Comparison of ENCODE assay signal across 12 cellular contexts in the genomic region with DNA sequence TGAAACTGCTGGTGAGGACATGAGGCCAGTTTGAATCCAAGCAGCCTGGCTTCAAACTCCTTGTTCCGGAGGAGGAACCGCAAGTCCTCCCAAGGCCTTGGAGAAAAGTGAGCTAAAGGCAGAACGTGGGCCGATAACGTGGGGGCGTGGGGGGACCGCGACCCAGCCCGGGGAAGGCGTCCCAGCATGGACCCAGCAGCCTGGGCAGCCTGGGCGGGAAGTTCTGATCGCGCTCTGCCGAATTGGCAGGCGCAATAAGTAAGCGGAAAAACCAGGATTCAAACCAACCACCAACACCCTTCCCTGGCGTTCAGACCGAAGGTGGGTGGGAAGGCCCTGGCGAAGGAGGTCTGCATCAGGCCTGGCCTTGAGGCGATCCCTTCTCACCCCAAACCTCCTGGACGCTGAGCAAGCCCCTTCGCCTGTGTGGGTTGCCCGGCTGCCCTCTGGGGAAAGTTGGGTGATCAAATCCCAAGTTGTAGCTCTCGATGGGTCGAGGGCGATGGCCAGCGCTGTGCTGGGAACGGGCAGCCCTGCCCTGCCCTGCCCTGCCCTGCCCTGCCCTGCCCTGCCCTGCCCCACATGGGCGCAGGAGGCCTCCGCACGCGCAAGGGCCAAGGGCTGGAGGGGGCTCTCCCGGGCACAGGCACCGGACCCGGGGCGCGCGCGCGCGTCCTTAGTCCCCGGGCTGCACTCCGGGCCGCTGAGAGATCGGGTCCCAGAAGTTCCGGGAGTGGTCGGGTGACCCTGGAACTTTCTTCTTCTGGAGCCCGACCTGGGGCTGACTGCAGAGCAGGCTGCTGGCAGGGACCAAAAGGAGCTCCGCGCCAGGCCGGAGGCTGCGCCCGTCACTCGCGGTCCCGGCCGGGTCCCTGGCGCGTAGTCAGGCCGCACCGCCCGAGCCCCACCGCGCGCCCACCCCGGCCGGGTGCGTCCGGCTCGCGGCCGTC. TPM values are rescaled to one million over a fixed set of nuclear protein-coding genes. Genes with fewer than 3 reads are reported as not detected.
DNase-seq lines count a peak whose midpoint lies in the region; ATAC-seq and TF ChIP-seq lines count a peak whose summit lies in the region.
"Had no signal": no experiment of that assay in that cellular context is flagged by ENCODE, and none has a peak within 500 bp of the region (broad histone marks: within the 10 kb centered on the region; RNA-seq: fewer than 3 reads in every experiment).

No MANE protein-coding gene starts in this region.

- peak overlapping the region; percentile 26 to 78 (median 56) for H3K4me3 ChIP-seq in gastrocnemius medialis

- peaks cover 39% of the 10 kb centered on the region for H3K27me3 Mint-ChIP-seq in chondrocyte (ENCODE audit: low read depth)
- H3K27me3 Mint-ChIP-seq in activated T-helper 1 cell treated with anti-CD3 and anti-CD28 coated beads, Interleukin-12 subunit alpha, Interleukin-12 subunit beta, Interleukin-2, Interleukin-4 antibody, amounts not matched to agents 30 ng/mL and 10 ng/mL and 1 ng/mL, durations not matched to agents 14 hours and 24 hours and 36 hours (ENCODE audit: insufficient read depth): peaks cover 56% of the 10 kb centered on the region

- peaks cover 13% of the 10 kb centered on the region for H3K4me1 Mint-ChIP-seq in chondrocyte (ENCODE audit: low read depth)
- no peaks in the 10 kb centered on the region for H3K4me1 Mint-ChIP-seq in activated T-helper 1 cell treated with anti-CD3 and anti-CD28 coated beads, Interleukin-12 subunit alpha, Interleukin-12 subunit beta, Interleukin-2, Interleukin-4 antibody, amounts not matched to agents 30 ng/mL and 10 ng/mL and 1 ng/mL, durations not matched to agents 14 hours and 24 hours and 36 hours (ENCODE audit: low read depth)

- no peaks in the 10 kb centered on the region for H3K9me3 ChIP-seq in gastrocnemius medialis

- H3K4me3 Mint-ChIP-seq in chondrocyte (ENCODE audit: unreplicated experiment): peak overlapping the region; percentile 23
- H3K4me3 Mint-ChIP-seq in activated T-helper 1 cell treated with anti-CD3 and anti-CD28 coated beads, Interleukin-12 subunit alpha, Interleukin-12 subunit beta, Interleukin-2, Interleukin-4 antibody, amounts not matched to agents 30 ng/mL and 10 ng/mL and 1 ng/mL, durations not matched to agents 14 hours and 24 hours and 36 hours: no peak overlapping the region

- H3K27ac ChIP-seq in layer of hippocampus (ENCODE audit: low read depth, low read length) (peak overlapping the region; percentile 18), gastrocnemius medialis (peak overlapping the region; percentile 84 to 95 (median 89))
- H3K27ac ChIP-seq: GM23248, HL-60 had no signal

- H3K36me3 Mint-ChIP-seq in chondrocyte (ENCODE audit: low read depth): no peaks in the 10 kb centered on the region
- H3K36me3 Mint-ChIP-seq in activated T-helper 1 cell treated with anti-CD3 and anti-CD28 coated beads, Interleukin-12 subunit alpha, Interleukin-12 subunit beta, Interleukin-2, Interleukin-4 antibody, amounts not matched to agents 30 ng/mL and 10 ng/mL and 1 ng/mL, durations not matched to agents 14 hours and 24 hours and 36 hours (ENCODE audit: low read depth): no peaks in the 10 kb centered on the region

- H3K27ac Mint-ChIP-seq in chondrocyte (ENCODE audit: unreplicated experiment): no peak overlapping the region
- no peak overlapping the region for H3K27ac Mint-ChIP-seq in activated T-helper 1 cell treated with anti-CD3 and anti-CD28 coated beads, Interleukin-12 subunit alpha, Interleukin-12 subunit beta, Interleukin-2, Interleukin-4 antibody, amounts not matched to agents 30 ng/mL and 10 ng/mL and 1 ng/mL, durations not matched to agents 14 hours and 24 hours and 36 hours

- peak; percentile 8 for DNase-seq in HT-29 (ENCODE audit: low spot score)
- no peak for DNase-seq in chondrocyte (ENCODE audit: low spot score)
- DNase-seq in gastrocnemius medialis: peak in 1 of 2 donors; percentile 34
- DNase-seq in stimulated activated CD4-positive, alpha-beta T cell treated with anti-CD3 and anti-CD28 coated beads, Interleukin-15, amount 100 ng/mL, for 24 hours: no peak
- DNase-seq in activated T-helper 1 cell treated with anti-CD3 and anti-CD28 coated beads, Interleukin-12 subunit alpha, Interleukin-12 subunit beta, Interleukin-2, Interleukin-4 antibody, amounts not matched to agents 30 ng/mL and 10 ng/mL and 1 ng/mL, durations not matched to agents 14 hours and 24 hours and 36 hours (ENCODE audit: low spot score): no peak
- DNase-seq: kidney glomerular epithelial cell, NCI-H187 treated with DMSO at 0.1 percent for 48 hours had no signal

- H3K27me3 ChIP-seq in layer of hippocampus (ENCODE audit: control insufficient read depth, insufficient read depth, low read length) (peaks cover 6% of the 10 kb centered on the region), gastrocnemius medialis (peaks cover 0 to 9% (median 3%) of the 10 kb centered on the region in 3 donors)

- no peaks in the 10 kb centered on the region for H3K9me3 Mint-ChIP-seq in chondrocyte (ENCODE audit: low read depth)
- H3K9me3 Mint-ChIP-seq in activated T-helper 1 cell treated with anti-CD3 and anti-CD28 coated beads, Interleukin-12 subunit alpha, Interleukin-12 subunit beta, Interleukin-2, Interleukin-4 antibody, amounts not matched to agents 30 ng/mL and 10 ng/mL and 1 ng/mL, durations not matched to agents 14 hours and 24 hours and 36 hours: no peaks in the 10 kb centered on the region

- no peak for TF ChIP-seq CTCF in chondrocyte (IDR thresholded peaks at IDR 0.05)
- TF ChIP-seq CTCF in gastrocnemius medialis (IDR thresholded peaks at IDR 0.05 in 4 of 5, conservative IDR thresholded peaks at IDR 0.05 in 1 of 5): no peak

- TF ChIP-seq POLR2A in gastrocnemius medialis (IDR thresholded peaks at IDR 0.05): no peak

- H3K36me3 ChIP-seq in gastrocnemius medialis: no peaks in the 10 kb centered on the region

- ATAC-seq in gastrocnemius medialis: peak; percentile 48 to 67
- ATAC-seq in HG02973 (IDR thresholded peaks at IDR 0.05; ENCODE audit: unreplicated experiment): no peak
- ATAC-seq in GM21367 (IDR thresholded peaks at IDR 0.05; ENCODE audit: unreplicated experiment): no peak

- intact Hi-C loops in gastrocnemius medialis (cut with DNase I; ENCODE audit: low total_unique reads): loop anchor here (2.0 to 5.0 kb wide), 2 partner anchors 73 to 80 kb away; no protein-coding TSS in a partner anchor
- intact Hi-C loops in activated T-helper 1 cell treated with anti-CD3 and anti-CD28 coated beads, Interleukin-12 subunit alpha, Interleukin-12 subunit beta, Interleukin-2, Interleukin-4 antibody, amounts not matched to agents 30 ng/mL and 10 ng/mL and 1 ng/mL, durations not matched to agents 14 hours and 24 hours and 36 hours (cut with micrococcal nuclease): no loop called here

- in situ Hi-C loops in gastrocnemius medialis (cut with MboI; ENCODE audit: low sequenced_read_pairs in 4 of 4): no loop called here

- peaks cover 4% of the 10 kb centered on the region in 2 donors for H3K4me1 ChIP-seq in gastrocnemius medialis

RNA-seq across cellular contexts. Expression of gene SLC22A3, which starts 0.6 kb away (rescaled TPM):
- 2.9 and 3.1 TPM in 2 replicates for total RNA-seq in HT-29 (2014; rRNA removed; shearing (Covaris generic))
- total RNA-seq in chondrocyte: 1.4 to 1.6 TPM (median 1.4 TPM) in 3 replicates
- total RNA-seq in gastrocnemius medialis: 10 to 100 TPM; 49.5 to 75.4 (median 58.2) TPM
- total RNA-seq in activated T-helper 1 cell treated with anti-CD3 and anti-CD28 coated beads, Interleukin-12 subunit alpha, Interleukin-12 subunit beta, Interleukin-2, Interleukin-4 antibody, amounts not matched to agents 30 ng/mL and 10 ng/mL and 1 ng/mL, durations not matched to agents 14 hours and 24 hours and 36 hours: not detected in 2 replicates
- total RNA-seq: GM23248 had no signal

Comparison
In these comparisons a context has a peak if more than half of its experiments do, and no peak if none do; other contexts are left out.
1. ATAC-seq: peak in gastrocnemius medialis (2 of 2); none in HG02973 (single experiment) and GM21367 (single experiment).
2. RNA of gene SLC22A3, which starts 0.6 kb away (total RNA-seq): 49.5 to 75.4 TPM in gastrocnemius medialis; 2.9 to 3.1 TPM in HT-29, 1.4 to 1.6 TPM in chondrocyte and not detected in activated T-helper 1 cell treated with anti-CD3 and anti-CD28 coated beads, Interleukin-12 subunit alpha, Interleukin-12 subunit beta, Interleukin-2, Interleukin-4 antibody, amounts not matched to agents 30 ng/mL and 10 ng/mL and 1 ng/mL, durations not matched to agents 14 hours and 24 hours and 36 hours; every median in the first group is over 10 times any median in the second.